Comparison of ENCODE assay signal across 9 cellular contexts in the genomic region with DNA sequence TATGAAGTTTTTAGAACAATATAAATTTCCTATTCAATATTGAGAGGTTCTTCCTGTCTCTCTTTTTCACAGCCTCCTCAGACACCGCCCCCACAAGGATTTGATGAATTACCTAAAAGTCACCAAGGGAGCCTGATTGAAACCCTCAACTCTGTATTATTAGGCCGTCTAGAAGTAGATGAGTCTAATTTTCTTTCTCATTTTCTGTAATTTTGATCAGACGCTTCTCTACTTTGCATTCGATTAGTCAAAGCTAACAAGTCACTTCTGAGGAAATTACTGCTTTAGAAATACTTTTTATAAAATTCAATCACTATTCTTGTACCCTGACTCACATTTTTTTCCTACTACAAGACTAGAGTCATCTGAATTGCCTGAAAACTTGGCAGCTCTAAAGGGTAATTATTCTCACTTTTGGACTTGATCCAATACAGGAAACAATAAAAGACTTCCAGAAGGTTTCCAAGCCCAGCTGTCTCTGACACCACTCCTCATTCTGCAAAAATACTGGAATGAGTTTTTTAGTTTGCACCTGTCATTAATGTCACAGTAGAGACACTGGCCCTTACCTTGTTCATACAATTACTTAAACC.
DNase-seq lines count a peak whose midpoint lies in the region; ATAC-seq lines count a peak whose summit lies in the region.
"Had no signal": no experiment of that assay in that cellular context is flagged by ENCODE, and none has a peak within 500 bp of the region (broad histone marks: within the 10 kb centered on the region; RNA-seq: fewer than 3 reads in every experiment).

No MANE protein-coding gene starts in this region.

- peak; percentile 12 for DNase-seq in AG08396 (ENCODE audit: low spot score)
- peak; percentile 71 for DNase-seq in HCEC 1CT
- peak; percentile 80 for DNase-seq in RPMI7951 (ENCODE audit: low read depth)
- peak; percentile 59 for DNase-seq in globus pallidus (ENCODE audit: low spot score)
- DNase-seq in GDM1 (lab: John Stamatoyannopoulos, UW), result no peak
- DNase-seq: MV-4-11 had no signal

- ATAC-seq in HG02798 (IDR thresholded peaks at IDR 0.05; ENCODE audit: poor library complexity, unreplicated experiment) (no peak), HG03095 (IDR thresholded peaks at IDR 0.05; ENCODE audit: unreplicated experiment) (no peak), GM18519 (IDR thresholded peaks at IDR 0.05; ENCODE audit: low FRiP score, unreplicated experiment) (no peak)
